In the genomic region with DNA sequence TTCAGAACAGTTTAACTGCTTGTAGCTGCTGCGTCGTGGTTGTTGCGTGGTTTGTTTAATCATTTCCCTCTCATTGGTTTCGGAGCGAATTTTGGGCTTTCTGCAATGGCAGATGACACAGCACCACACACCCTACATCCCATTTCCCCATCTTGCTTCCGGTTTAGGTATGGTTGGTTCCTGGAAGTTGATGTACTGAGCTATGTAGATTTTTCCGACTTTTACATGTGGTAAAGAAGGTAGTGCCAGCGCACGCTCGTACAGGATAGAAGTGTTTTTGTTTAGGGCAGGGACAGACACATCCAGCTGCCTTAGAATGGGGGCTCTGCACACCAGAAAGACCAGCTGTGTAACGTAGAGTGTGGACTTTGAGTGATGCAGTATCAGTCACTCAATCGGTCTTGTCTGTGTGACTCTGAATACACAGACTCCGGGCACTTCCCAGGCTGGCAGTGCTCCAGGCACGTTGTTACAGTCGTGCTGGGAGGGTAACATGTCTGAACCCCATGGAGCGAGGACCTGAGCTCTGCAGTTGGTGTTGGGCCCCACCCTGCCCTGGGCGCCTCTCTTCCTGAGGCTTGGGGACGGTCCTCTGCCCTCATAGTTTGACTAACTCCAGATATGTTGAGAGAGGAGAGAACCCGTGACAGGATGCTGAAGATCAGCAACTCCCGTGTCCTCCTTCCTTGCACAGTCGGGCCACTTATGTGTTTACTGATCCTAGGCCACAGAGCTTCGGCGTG, we compare ENCODE assay signal across 12 cellular contexts.
DNase-seq lines count a peak whose midpoint lies in the region; ATAC-seq and TF ChIP-seq lines count a peak whose summit lies in the region.
"Had no signal": no experiment of that assay in that cellular context is flagged by ENCODE, and none has a peak within 500 bp of the region (broad histone marks: within the 10 kb centered on the region; RNA-seq: fewer than 3 reads in every experiment).

No MANE protein-coding gene starts in this region.

- TF ChIP-seq CTCF in epithelial cell of esophagus (IDR thresholded peaks at IDR 0.05; ENCODE audit: insufficient read depth, low read depth, low read length, missing control alignments) = no peak
- no peak for TF ChIP-seq CTCF in upper lobe of left lung (IDR thresholded peaks at IDR 0.05)
- no peak for TF ChIP-seq CTCF in GM13977 (IDR thresholded peaks at IDR 0.05; ENCODE audit: extremely low read depth, insufficient read depth, missing control alignments)

- H3K79me1 ChIP-seq in mesendoderm (ENCODE audit: low read length) = no peaks in the 10 kb centered on the region

- H3K4ac ChIP-seq in mesendoderm (ENCODE audit: low read depth, low read length) = no peak overlapping the region

- peak overlapping the region; percentile 83 for H3K27ac Mint-ChIP-seq in activated T-cell treated with anti-CD3 and anti-CD28 coated beads, Interleukin-2, amount 50 U/mL, for 24 hours
- H3K27ac Mint-ChIP-seq in T-cell = peak overlapping the region; percentile 77 to 78
- H3K27ac Mint-ChIP-seq: HFFc6, memory B cell had no signal

- in situ Hi-C loops in GM13977 (cut with MboI; ENCODE audit: low pct_unique_long_range_greater_than_20kb, low sequenced_read_pairs, unreplicated experiment) = no loop called here

- H3K79me2 ChIP-seq in mesendoderm (ENCODE audit: control insufficient read depth, insufficient read depth, low read length) = no peaks in the 10 kb centered on the region

- no peak overlapping the region for H2BK120ac ChIP-seq in mesendoderm (ENCODE audit: low read depth, low read length)

- H3K18ac ChIP-seq in mesendoderm (ENCODE audit: low read length) = no peak overlapping the region

- peaks cover 0 to 8% (median 3%) of the 10 kb centered on the region in 4 donors for H3K4me1 ChIP-seq in upper lobe of left lung
- H3K4me1 ChIP-seq in mesendoderm (ENCODE audit: control insufficient read depth, low read depth, low read length) = no peaks in the 10 kb centered on the region

- peaks cover 66% of the 10 kb centered on the region for H3K36me3 Mint-ChIP-seq in activated T-cell treated with anti-CD3 and anti-CD28 coated beads, Interleukin-2, amount 50 U/mL, for 24 hours (ENCODE audit: low read depth)
- H3K36me3 Mint-ChIP-seq in T-cell = peaks cover 31% of the 10 kb centered on the region

- H3K27me3 Mint-ChIP-seq in activated T-cell treated with anti-CD3 and anti-CD28 coated beads, Interleukin-2, amount 50 U/mL, for 24 hours = no peaks in the 10 kb centered on the region
- H3K27me3 Mint-ChIP-seq in T-cell = no peaks in the 10 kb centered on the region
- H3K27me3 Mint-ChIP-seq: memory B cell had no signal

- H3K27me3 ChIP-seq in upper lobe of left lung (no peaks in the 10 kb centered on the region), mesendoderm (ENCODE audit: insufficient read depth, low read length, poor library complexity) (no peaks in the 10 kb centered on the region)

- H3K4me3 ChIP-seq in epithelial cell of esophagus (ENCODE audit: low read length) = no peak overlapping the region
- no peak overlapping the region for H3K4me3 ChIP-seq in upper lobe of left lung
- H3K4me3 ChIP-seq in mesendoderm (ENCODE audit: low read length) = no peak overlapping the region

- CTCF ChIA-PET in T-cell (lab: Charles Lee) = no interaction called here

- 62 to 64% methylated on average over 21 to 23 of the region's 23 CpGs for WGBS in upper lobe of left lung, 2 donors
- WGBS in mesendoderm (ENCODE audit: extremely low coverage, insufficient coverage, low lambda C conversion rate) = no CpG with 5 or more reads among the region's 23 CpGs

- no peak overlapping the region for H2AK5ac ChIP-seq in mesendoderm (ENCODE audit: low read length)

- POLR2A ChIA-PET in T-cell (lab: Charles Lee) = no interaction called here

- no peak overlapping the region for H3K4me2 ChIP-seq in mesendoderm (ENCODE audit: low read length)

- no peak for TF ChIP-seq EP300 in upper lobe of left lung (IDR thresholded peaks at IDR 0.05)

- H3K23ac ChIP-seq in mesendoderm (ENCODE audit: low read length) = no peak overlapping the region

- no peaks in the 10 kb centered on the region for H3K9me3 Mint-ChIP-seq in activated T-cell treated with anti-CD3 and anti-CD28 coated beads, Interleukin-2, amount 50 U/mL, for 24 hours
- H3K9me3 Mint-ChIP-seq in T-cell = no peaks in the 10 kb centered on the region
- H3K9me3 Mint-ChIP-seq: HFFc6, memory B cell had no signal

- H3K9ac ChIP-seq in mesendoderm (ENCODE audit: low read length) = no peak overlapping the region

- no peak overlapping the region for H4K5ac ChIP-seq in mesendoderm (ENCODE audit: low read length)

- H3K4me1 Mint-ChIP-seq in activated T-cell treated with anti-CD3 and anti-CD28 coated beads, Interleukin-2, amount 50 U/mL, for 24 hours (ENCODE audit: low read depth) = peaks cover 49% of the 10 kb centered on the region
- peaks cover 28 to 59% (median 39%) of the 10 kb centered on the region in 3 donors for H3K4me1 Mint-ChIP-seq in T-cell

- TF ChIP-seq POLR2A in upper lobe of left lung (IDR thresholded peaks at IDR 0.05) = no peak

- H3K4me3 Mint-ChIP-seq in activated T-cell treated with anti-CD3 and anti-CD28 coated beads, Interleukin-2, amount 50 U/mL, for 24 hours = no peak overlapping the region
- H3K4me3 Mint-ChIP-seq in T-cell = peak overlapping the region in 1 of 3 donors; percentile 38
- H3K4me3 Mint-ChIP-seq: HFFc6, memory B cell had no signal

- H2BK5ac ChIP-seq in mesendoderm (ENCODE audit: low read length) = no peak overlapping the region

- no peak overlapping the region for H3K56ac ChIP-seq in mesendoderm (ENCODE audit: low read length)

- no peaks in the 10 kb centered on the region for H3K9me3 ChIP-seq in upper lobe of left lung

- no peak overlapping the region for H4K8ac ChIP-seq in mesendoderm (ENCODE audit: low read depth, low read length)

- ATAC-seq in T-cell (replicated peaks in 1 of 4) (peak; percentile 27 to 61 (median 50)), upper lobe of left lung (ENCODE audit: low FRiP score in 2 of 2) (no peak)

- peak overlapping the region; percentile 6 to 73 (median 50) for H3K27ac ChIP-seq in upper lobe of left lung
- no peak overlapping the region for H3K27ac ChIP-seq in mesendoderm (ENCODE audit: low read depth, low read length)

- H3K36me3 ChIP-seq in upper lobe of left lung (peaks cover 0 to 22% (median 3%) of the 10 kb centered on the region in 4 donors), mesendoderm (ENCODE audit: control insufficient read depth, insufficient read depth, low read length) (no peaks in the 10 kb centered on the region)

- no peak overlapping the region for H2BK15ac ChIP-seq in mesendoderm (replicated peaks; ENCODE audit: low read depth)

- no peak for DNase-seq in activated T-cell treated with anti-CD3 and anti-CD28 coated beads, Interleukin-2, amount 50 U/mL, for 24 hours
- no peak for DNase-seq in activated T-cell treated with anti-CD3 and anti-CD28 coated beads, Interleukin-2, amount 50 U/mL, for 48 hours
- DNase-seq in T-cell (no peak), epithelial cell of esophagus (ENCODE audit: low read depth) (peak; percentile 14), upper lobe of left lung (no peak), NCI-H446 treated with DMSO at 0.1 percent for 48 hours (lab: John Stamatoyannopoulos, UW) (no peak), GM13977 (ENCODE audit: low spot score) (no peak), mesendoderm (no peak)
- DNase-seq: HFFc6, NCI-H82, retina had no signal

Comparison
In these comparisons a context has a peak if more than half of its experiments do, and no peak if none do; other contexts are left out.
1. ATAC-seq: peak in T-cell (4 of 4); none in upper lobe of left lung (0 of 2).